ENCODE assay signal across 8 cellular contexts in the genomic region with DNA sequence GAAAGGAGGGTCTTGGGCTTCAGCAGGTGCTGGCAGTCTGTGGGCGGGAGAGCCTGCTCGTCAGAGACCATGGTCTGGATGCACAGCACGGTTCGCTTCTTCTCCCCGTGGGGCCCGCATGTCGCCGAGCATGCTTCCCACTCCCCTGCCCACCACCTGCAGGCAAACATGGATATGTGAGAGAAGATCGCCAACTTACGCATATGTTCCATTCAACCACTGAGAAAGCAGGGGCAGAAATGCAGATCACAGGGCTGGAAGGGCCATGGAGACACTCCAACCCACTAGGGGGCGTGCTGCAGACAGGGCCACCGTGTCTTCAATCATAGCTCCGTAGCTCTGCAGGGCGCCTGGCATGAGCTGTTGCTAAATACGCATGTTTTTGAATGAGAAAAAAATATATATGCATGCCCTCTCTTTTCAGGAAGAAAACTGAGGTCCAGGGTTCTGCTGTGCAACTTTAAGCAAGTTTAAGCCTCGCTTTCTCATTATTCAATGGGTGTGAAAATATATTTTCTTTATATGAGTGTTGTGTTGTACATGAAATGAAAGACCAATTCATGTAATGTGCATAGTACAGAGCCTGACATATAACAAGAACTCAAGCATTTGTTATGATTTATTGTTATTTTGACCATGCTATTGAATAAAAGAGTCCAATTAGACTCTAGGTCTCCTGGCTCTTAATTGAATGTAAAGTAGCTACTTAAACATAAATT.
A peak's percentile ranks its signal among the peaks of the same experiment; 100 is the strongest.
DNase-seq lines count a peak whose midpoint lies in the region; ATAC-seq and TF ChIP-seq lines count a peak whose summit lies in the region.

No MANE protein-coding gene starts in this region.

- no peaks in the 10 kb centered on the region for H3K9me3 Mint-ChIP-seq in T-helper 2 cell treated with Interferon-gamma antibody and Interleukin-4, amounts not matched to agents 5 μg/mL and 100 μg/mL, for 36 hours

- intact Hi-C loops in lower leg skin (cut with DNase I; ENCODE audit: low total_unique reads) = no loop called here

- H3K4me1 Mint-ChIP-seq in T-helper 2 cell treated with Interferon-gamma antibody and Interleukin-4, amounts not matched to agents 5 μg/mL and 100 μg/mL, for 36 hours (ENCODE audit: low read depth) = no peaks in the 10 kb centered on the region

- ATAC-seq in HG03280 (IDR thresholded peaks at IDR 0.05; ENCODE audit: unreplicated experiment) = peak; percentile 82

- H3K36me3 Mint-ChIP-seq in T-helper 2 cell treated with Interferon-gamma antibody and Interleukin-4, amounts not matched to agents 5 μg/mL and 100 μg/mL, for 36 hours (ENCODE audit: low read depth) = no peaks in the 10 kb centered on the region

- DNase-seq in NCI-H748 (lab: John Stamatoyannopoulos, UW; ENCODE audit: unreplicated experiment) (peak; percentile 81), NCI-H748 treated with DMSO at 0.1 percent for 48 hours (lab: John Stamatoyannopoulos, UW) (no peak), lower leg skin (ENCODE audit: low spot score in 2 of 2) (no peak), LoVo (ENCODE audit: low spot score) (no peak)
- DNase-seq in T-helper 2 cell treated with Interferon-gamma antibody and Interleukin-4, amounts not matched to agents 5 μg/mL and 100 μg/mL, for 36 hours (ENCODE audit: low spot score) = peak; percentile 21
- DNase-seq in effector CD8-positive, alpha-beta T cell (lab: John Stamatoyannopoulos, UW) = peak; percentile 2
- DNase-seq in stimulated activated CD4-positive, alpha-beta T cell treated with anti-CD3 and anti-CD28 coated beads, Interleukin-12 subunit alpha, Interleukin-12 subunit beta, amount 100 ng/mL, for 48 hours (ENCODE audit: low read depth in 2 of 3, low spot score in 1 of 3) = peak; percentile 15 to 26 (median 19)

- H3K27ac Mint-ChIP-seq in T-helper 2 cell treated with Interferon-gamma antibody and Interleukin-4, amounts not matched to agents 5 μg/mL and 100 μg/mL, for 36 hours = no peak overlapping the region

- TF ChIP-seq POLR2A in lower leg skin (IDR thresholded peaks at IDR 0.05) = no peak

- TF ChIP-seq CTCF in lower leg skin (IDR thresholded peaks at IDR 0.05) = no peak

- no peak overlapping the region for H3K4me3 ChIP-seq in lower leg skin (ENCODE audit: low read depth, poor library complexity, severe bottlenecking)

- H3K27me3 Mint-ChIP-seq in T-helper 2 cell treated with Interferon-gamma antibody and Interleukin-4, amounts not matched to agents 5 μg/mL and 100 μg/mL, for 36 hours (ENCODE audit: low read depth) = no peaks in the 10 kb centered on the region

- no peak overlapping the region for H3K4me3 Mint-ChIP-seq in T-helper 2 cell treated with Interferon-gamma antibody and Interleukin-4, amounts not matched to agents 5 μg/mL and 100 μg/mL, for 36 hours

- WGBS in lower leg skin, 2 donors = 72 to 76% methylated on average over 16 of the region's 16 CpGs

Comparison
In these comparisons a context has a peak if more than half of its experiments do, and no peak if none do; other contexts are left out.
1. DNase-seq: peak in NCI-H748 (single experiment), T-helper 2 cell treated with Interferon-gamma antibody and Interleukin-4, amounts not matched to agents 5 μg/mL and 100 μg/mL, for 36 hours (single experiment), effector CD8-positive, alpha-beta T cell (single experiment) and stimulated activated CD4-positive, alpha-beta T cell treated with anti-CD3 and anti-CD28 coated beads, Interleukin-12 subunit alpha, Interleukin-12 subunit beta, amount 100 ng/mL, for 48 hours (3 of 3); none in NCI-H748 treated with DMSO at 0.1 percent for 48 hours (single experiment), lower leg skin (0 of 2) and LoVo (single experiment).